ENCODE assay signal across 9 cellular contexts in genomic region chr19:18046066-18046718, GRCh38. TPM values are rescaled to one million over a fixed set of nuclear protein-coding genes. Genes with fewer than 3 reads are reported as not detected.
DNase-seq lines count a peak whose midpoint lies in the region; ATAC-seq, FAIRE-seq and TF ChIP-seq lines count a peak whose summit lies in the region.
"Had no signal": no experiment of that assay in that cellular context is flagged by ENCODE, and none has a peak within 500 bp of the region (broad histone marks: within the 10 kb centered on the region; RNA-seq: fewer than 3 reads in every experiment).

No MANE protein-coding gene starts in this region.

- BruUV-seq in HepG2 (replicated peaks; lab: Mats Ljungman, UMichigan) = no TSS peak

- FAIRE-seq in HepG2 (lab: Jason Lieb, UNC) = no peak

- peak; percentile 26 for DNase-seq in stimulated activated CD4-positive, alpha-beta T cell treated with anti-CD3 and anti-CD28 coated beads, Interleukin-4, amount 100 ng/mL, for 1 hour
- DNase-seq in stimulated activated CD4-positive, alpha-beta T cell treated with anti-CD3 and anti-CD28 coated beads, Interleukin-2, amount 100 ng/mL, for 48 hours = no peak
- no peak for DNase-seq in activated T-helper 2 cell treated with anti-CD3 and anti-CD28 coated beads, Interferon-gamma antibody, Interleukin-2, Interleukin-4, amounts not matched to agents 10 μg/mL and 5 μg/mL and 100 μg/mL, durations not matched to agents 14 hours and 24 hours and 36 hours (ENCODE audit: low spot score)
- DNase-seq in HepG2 (ENCODE audit: low spot score) = peak; percentile 31
- peak; percentile 56 to 81 for DNase-seq in aorta
- no peak for DNase-seq in NCI-H2196 (lab: John Stamatoyannopoulos, UW; ENCODE audit: unreplicated experiment)
- DNase-seq in NCI-H146 (lab: John Stamatoyannopoulos, UW) = no peak
- DNase-seq: NCI-H1105 had no signal

- H3K4me3 ChIP-seq in HepG2 (replicated peaks in 1 of 3; ENCODE audit: insufficient read depth in 1 of 3, low read depth in 2 of 3, low read length in 3 of 3) = no peak overlapping the region
- H3K4me3 ChIP-seq in aorta (ENCODE audit: low read length in 2 of 2) = no peak overlapping the region

- no peak for TF ChIP-seq EP300 in HepG2 (IDR thresholded peaks at IDR 0.05; ENCODE audit: low read depth in 2 of 2, low read length in 2 of 2)
- no peak for TF ChIP-seq EP300 in HepG2 (CRISPR knock-in tag; IDR thresholded peaks at IDR 0.05; ENCODE audit: borderline replicate concordance)

- no peak overlapping the region for H3K4me3 Mint-ChIP-seq in activated T-helper 2 cell treated with anti-CD3 and anti-CD28 coated beads, Interferon-gamma antibody, Interleukin-2, Interleukin-4, amounts not matched to agents 10 μg/mL and 5 μg/mL and 100 μg/mL, durations not matched to agents 14 hours and 24 hours and 36 hours (ENCODE audit: low read depth)

- no peak overlapping the region for H3K4me2 ChIP-seq in HepG2 (ENCODE audit: low read depth, low read length)

- H3K36me3 ChIP-seq in HepG2 (replicated peaks in 1 of 2; ENCODE audit: control insufficient read depth in 1 of 2, insufficient read depth in 2 of 2, low read length in 2 of 2) (no peaks in the 10 kb centered on the region), aorta (ENCODE audit: control insufficient read depth in 1 of 2, insufficient read depth in 2 of 2, low read length in 1 of 2) (no peaks in the 10 kb centered on the region)

- H4K20me1 ChIP-seq in HepG2 (ENCODE audit: insufficient read depth, low read length) = no peaks in the 10 kb centered on the region

- POLR2A ChIA-PET in HepG2 (lab: Yijun Ruan, JAX) = no interaction called here

- H3K27me3 ChIP-seq in HepG2 (ENCODE audit: control insufficient read depth in 1 of 2, insufficient read depth in 2 of 2, low read length in 2 of 2) (peaks cover 0 to 26% of the 10 kb centered on the region in 2 experiments; a peak in 2 of 5 replicates), aorta (ENCODE audit: control insufficient read depth in 1 of 2, insufficient read depth in 2 of 2, low read length in 1 of 2) (no peaks in the 10 kb centered on the region)

- H3K27ac ChIP-seq in HepG2 (ENCODE audit: extremely low read length, insufficient read depth, low read length) (no peak overlapping the region), aorta (ENCODE audit: low read depth in 1 of 2, low read length in 2 of 2) (peak overlapping the region in 1 of 2 donors; percentile 23)

- H3K9ac ChIP-seq in HepG2 (ENCODE audit: insufficient read depth, low read depth, low read length) = no peak overlapping the region

- peaks cover 40% of the 10 kb centered on the region for H3K4me1 Mint-ChIP-seq in activated T-helper 2 cell treated with anti-CD3 and anti-CD28 coated beads, Interferon-gamma antibody, Interleukin-2, Interleukin-4, amounts not matched to agents 10 μg/mL and 5 μg/mL and 100 μg/mL, durations not matched to agents 14 hours and 24 hours and 36 hours (ENCODE audit: low read depth)

- H3K9me3 Mint-ChIP-seq in activated T-helper 2 cell treated with anti-CD3 and anti-CD28 coated beads, Interferon-gamma antibody, Interleukin-2, Interleukin-4, amounts not matched to agents 10 μg/mL and 5 μg/mL and 100 μg/mL, durations not matched to agents 14 hours and 24 hours and 36 hours = peaks cover 5% of the 10 kb centered on the region

- no peaks in the 10 kb centered on the region for H3K27me3 Mint-ChIP-seq in activated T-helper 2 cell treated with anti-CD3 and anti-CD28 coated beads, Interferon-gamma antibody, Interleukin-2, Interleukin-4, amounts not matched to agents 10 μg/mL and 5 μg/mL and 100 μg/mL, durations not matched to agents 14 hours and 24 hours and 36 hours (ENCODE audit: low read depth)

- H3K9me3 ChIP-seq in HepG2 (ENCODE audit: low read length) (peaks cover under 1% of the 10 kb centered on the region; the same call in 1 of the 2 replicates), aorta (ENCODE audit: control insufficient read depth, low read length) (no peaks in the 10 kb centered on the region)

- WGBS in HepG2 (ENCODE audit: low lambda C conversion rate) = 14% methylated on average over 14 of the region's 14 CpGs
- 72 to 74% methylated on average over 14 of the region's 14 CpGs for WGBS in aorta, 2 donors

- intact Hi-C loops in activated T-helper 2 cell treated with anti-CD3 and anti-CD28 coated beads, Interferon-gamma antibody, Interleukin-2, Interleukin-4, amounts not matched to agents 10 μg/mL and 5 μg/mL and 100 μg/mL, durations not matched to agents 14 hours and 24 hours and 36 hours (cut with micrococcal nuclease) = no loop called here
- intact Hi-C loops in HepG2 (cut with micrococcal nuclease; ENCODE audit: unreplicated experiment) = no loop called here
- intact Hi-C loops in aorta (cut with DNase I) = no loop called here

- peak overlapping the region; percentile 86 for H3K27ac Mint-ChIP-seq in activated T-helper 2 cell treated with anti-CD3 and anti-CD28 coated beads, Interferon-gamma antibody, Interleukin-2, Interleukin-4, amounts not matched to agents 10 μg/mL and 5 μg/mL and 100 μg/mL, durations not matched to agents 14 hours and 24 hours and 36 hours

- no peaks in the 10 kb centered on the region for H3K79me2 ChIP-seq in HepG2 (ENCODE audit: insufficient read depth, low read length)

- no peak overlapping the region for H2AFZ ChIP-seq in HepG2 (ENCODE audit: low read length)

- ATAC-seq in HepG2 (no peak; the same call in 2 of the 3 replicates), aorta (ENCODE audit: low FRiP score) (no peak), GM21723 (IDR thresholded peaks at IDR 0.05; ENCODE audit: unreplicated experiment) (no peak)

- TF ChIP-seq POLR2A in HepG2 (IDR thresholded peaks at IDR 0.05; ENCODE audit: insufficient read depth in 1 of 2, low read depth in 2 of 2, low read length in 2 of 2) = no peak

- peaks cover 22% of the 10 kb centered on the region for H3K4me1 ChIP-seq in HepG2 (ENCODE audit: insufficient read depth, low read length)
- no peaks in the 10 kb centered on the region for H3K4me1 ChIP-seq in aorta (ENCODE audit: control insufficient read depth in 1 of 2, insufficient read depth in 2 of 2, low read length in 2 of 2)

- no peak for TF ChIP-seq CTCF in HepG2 (CRISPR knock-in tag; IDR thresholded peaks at IDR 0.05)

- no peak for TF ChIP-seq RAD21 in HepG2 (CRISPR knock-in tag; IDR thresholded peaks at IDR 0.05)

- in situ Hi-C loops in HepG2 (cut with HindIII; ENCODE audit: extremely low pct_ligation_motif_present, low pct_unique_long_range_greater_than_20kb) = no loop called here

- CTCF ChIA-PET in HepG2 (lab: Yijun Ruan, JAX; ENCODE audit: low intra/inter-chr PET ratio, low total read pairs) = no interaction called here

- no peaks in the 10 kb centered on the region for H3K36me3 Mint-ChIP-seq in activated T-helper 2 cell treated with anti-CD3 and anti-CD28 coated beads, Interferon-gamma antibody, Interleukin-2, Interleukin-4, amounts not matched to agents 10 μg/mL and 5 μg/mL and 100 μg/mL, durations not matched to agents 14 hours and 24 hours and 36 hours (ENCODE audit: low read depth)

RNA-seq across cellular contexts. Expression of gene ARRDC2, which starts 38.2 kb away (rescaled TPM):
- 39.2 and 40.5 TPM in 2 replicates for total RNA-seq in activated T-helper 2 cell treated with anti-CD3 and anti-CD28 coated beads, Interferon-gamma antibody, Interleukin-2, Interleukin-4, amounts not matched to agents 10 μg/mL and 5 μg/mL and 100 μg/mL, durations not matched to agents 14 hours and 24 hours and 36 hours
- total RNA-seq in HepG2 (2016; rRNA removed; fragmentation: Illumina TruSeq; extraction: Trizol) = 1.7 and 2.1 TPM in 2 replicates
- 0.51 and 0.71 TPM in 2 replicates for total RNA-seq in HepG2 (2016; cell fraction: cytosol; rRNA removed; fragmentation: Illumina TruSeq; extraction: Trizol; ENCODE audit: low read depth)
- total RNA-seq in HepG2 (2016; cell fraction: insoluble cytoplasmic fraction; rRNA removed; fragmentation: Illumina TruSeq; extraction: Trizol) = 1.5 and 2.6 TPM in 2 replicates
- total RNA-seq in HepG2 (2016; cell fraction: membrane; rRNA removed; fragmentation: Illumina TruSeq; extraction: Trizol) = 1.7 TPM in 2 replicates
- total RNA-seq in HepG2 (2016; cell fraction: nucleus; rRNA removed; fragmentation: Illumina TruSeq; extraction: Trizol) = 1.2 and 1.4 TPM in 2 replicates
- 3.4 and 4.3 TPM in 2 replicates for polyA plus RNA-seq in HepG2 (2011; rRNA removed)
- polyA plus RNA-seq in HepG2 (2011; cell fraction: cytosol; rRNA removed) = 3.1 and 3.7 TPM in 2 replicates
- 10.9 and 11.3 TPM in 2 replicates for polyA plus RNA-seq in HepG2 (2011; cell fraction: nucleus; rRNA removed)
- 2.3 and 4.0 TPM in 2 replicates for polyA plus RNA-seq in HepG2 (2012)
- polyA plus RNA-seq in HepG2 (2016; cell fraction: cytosol; fragmentation: Illumina TruSeq; extraction: Trizol; ENCODE audit: low read depth) = 0.66 and 0.83 TPM in 2 replicates
- 2.1 and 2.3 TPM in 2 replicates for polyA plus RNA-seq in HepG2 (2016; cell fraction: insoluble cytoplasmic fraction; fragmentation: Illumina TruSeq; extraction: Trizol; ENCODE audit: low read depth)
- polyA plus RNA-seq in HepG2 (2016; cell fraction: membrane; fragmentation: Illumina TruSeq; extraction: Trizol; ENCODE audit: low read depth) = 1.2 and 1.6 TPM in 2 replicates
- polyA plus RNA-seq in HepG2 (2016; cell fraction: nucleus; fragmentation: Illumina TruSeq; extraction: Trizol; ENCODE audit: insufficient read depth, low read depth) = 3.6 and 6.3 TPM in 2 replicates
- polyA minus RNA-seq in HepG2 (2011; rRNA and poly(A)+ RNA removed; ENCODE audit: low replicate concordance) = 4.7 and 13.8 TPM in 2 replicates
- polyA minus RNA-seq in HepG2 (2011; cell fraction: cytosol; rRNA and poly(A)+ RNA removed) = 1.2 and 2.5 TPM in 2 replicates
- polyA minus RNA-seq in HepG2 (2011; cell fraction: nucleus; rRNA and poly(A)+ RNA removed) = 1.4 and 2.7 TPM in 2 replicates
- total RNA-seq in aorta = 10 to 100 TPM; 40.6 to 60.5 TPM
- polyA plus RNA-seq in aorta = 100 to 1,000 TPM in 1 of 2 donors, 10 to 100 TPM in 1; 82.5 to 104 TPM

RNA-seq across cellular contexts. Expression of gene IL12RB1, which starts 40.5 kb away (rescaled TPM):
- total RNA-seq in activated T-helper 2 cell treated with anti-CD3 and anti-CD28 coated beads, Interferon-gamma antibody, Interleukin-2, Interleukin-4, amounts not matched to agents 10 μg/mL and 5 μg/mL and 100 μg/mL, durations not matched to agents 14 hours and 24 hours and 36 hours = 41.4 and 43.3 TPM in 2 replicates
- total RNA-seq in HepG2 (2016; rRNA removed; fragmentation: Illumina TruSeq; extraction: Trizol) (0.04 TPM in 1 of 2 replicates, not detected in the other), aorta (1 to 10 TPM; 1.7 to 2.6 TPM)
- not detected in 2 replicates for total RNA-seq in HepG2 (2016; cell fraction: cytosol; rRNA removed; fragmentation: Illumina TruSeq; extraction: Trizol; ENCODE audit: low read depth)
- total RNA-seq in HepG2 (2016; cell fraction: insoluble cytoplasmic fraction; rRNA removed; fragmentation: Illumina TruSeq; extraction: Trizol) = 0.09 TPM in 1 of 2 replicates, not detected in the other
- 0.12 TPM in 1 of 2 replicates, not detected in the other for total RNA-seq in HepG2 (2016; cell fraction: membrane; rRNA removed; fragmentation: Illumina TruSeq; extraction: Trizol)
- not detected in 2 replicates for total RNA-seq in HepG2 (2016; cell fraction: nucleus; rRNA removed; fragmentation: Illumina TruSeq; extraction: Trizol)
- polyA plus RNA-seq in HepG2 (2011; rRNA removed) (0.03 and 0.13 TPM in 2 replicates), aorta (under 1 TPM; 0.69 to 0.75 TPM)
- polyA plus RNA-seq in HepG2 (2011; cell fraction: cytosol; rRNA removed) = 0.10 and 0.19 TPM in 2 replicates
- 0.27 and 0.35 TPM in 2 replicates for polyA plus RNA-seq in HepG2 (2011; cell fraction: nucleus; rRNA removed)
- polyA plus RNA-seq in HepG2 (2012) = 0.12 TPM in 1 of 2 replicates, not detected in the other
- polyA plus RNA-seq in HepG2 (2016; cell fraction: cytosol; fragmentation: Illumina TruSeq; extraction: Trizol; ENCODE audit: low read depth) = not detected in 2 replicates
- polyA plus RNA-seq in HepG2 (2016; cell fraction: insoluble cytoplasmic fraction; fragmentation: Illumina TruSeq; extraction: Trizol; ENCODE audit: low read depth) = not detected in 2 replicates
- 0.09 TPM in 1 of 2 replicates, not detected in the other for polyA plus RNA-seq in HepG2 (2016; cell fraction: membrane; fragmentation: Illumina TruSeq; extraction: Trizol; ENCODE audit: low read depth)
- 0.20 TPM in 1 of 2 replicates, not detected in the other for polyA plus RNA-seq in HepG2 (2016; cell fraction: nucleus; fragmentation: Illumina TruSeq; extraction: Trizol; ENCODE audit: insufficient read depth, low read depth)
- 0.12 and 0.36 TPM in 2 replicates for polyA minus RNA-seq in HepG2 (2011; rRNA and poly(A)+ RNA removed; ENCODE audit: low replicate concordance)
- polyA minus RNA-seq in HepG2 (2011; cell fraction: cytosol; rRNA and poly(A)+ RNA removed) = not detected in 2 replicates
- polyA minus RNA-seq in HepG2 (2011; cell fraction: nucleus; rRNA and poly(A)+ RNA removed) = not detected in 2 replicates

RNA-seq across cellular contexts. Expression of gene MAST3, which starts 51.4 kb away (rescaled TPM):
- total RNA-seq in activated T-helper 2 cell treated with anti-CD3 and anti-CD28 coated beads, Interferon-gamma antibody, Interleukin-2, Interleukin-4, amounts not matched to agents 10 μg/mL and 5 μg/mL and 100 μg/mL, durations not matched to agents 14 hours and 24 hours and 36 hours = 16.6 and 17.2 TPM in 2 replicates
- 4.1 and 4.5 TPM in 2 replicates for total RNA-seq in HepG2 (2016; rRNA removed; fragmentation: Illumina TruSeq; extraction: Trizol)
- 1.9 and 2.8 TPM in 2 replicates for total RNA-seq in HepG2 (2016; cell fraction: cytosol; rRNA removed; fragmentation: Illumina TruSeq; extraction: Trizol; ENCODE audit: low read depth)
- 3.6 and 4.1 TPM in 2 replicates for total RNA-seq in HepG2 (2016; cell fraction: insoluble cytoplasmic fraction; rRNA removed; fragmentation: Illumina TruSeq; extraction: Trizol)
- 4.4 and 5.1 TPM in 2 replicates for total RNA-seq in HepG2 (2016; cell fraction: membrane; rRNA removed; fragmentation: Illumina TruSeq; extraction: Trizol)
- 5.3 and 7.5 TPM in 2 replicates for total RNA-seq in HepG2 (2016; cell fraction: nucleus; rRNA removed; fragmentation: Illumina TruSeq; extraction: Trizol)
- polyA plus RNA-seq in HepG2 (2011; rRNA removed) = 4.6 and 6.0 TPM in 2 replicates
- 2.0 and 2.4 TPM in 2 replicates for polyA plus RNA-seq in HepG2 (2011; cell fraction: cytosol; rRNA removed)
- polyA plus RNA-seq in HepG2 (2011; cell fraction: nucleus; rRNA removed) = 18.7 and 20.6 TPM in 2 replicates
- 5.2 and 6.4 TPM in 2 replicates for polyA plus RNA-seq in HepG2 (2012)
- polyA plus RNA-seq in HepG2 (2016; cell fraction: cytosol; fragmentation: Illumina TruSeq; extraction: Trizol; ENCODE audit: low read depth) = 1.0 and 1.1 TPM in 2 replicates
- polyA plus RNA-seq in HepG2 (2016; cell fraction: insoluble cytoplasmic fraction; fragmentation: Illumina TruSeq; extraction: Trizol; ENCODE audit: low read depth) = 4.1 and 5.8 TPM in 2 replicates
- polyA plus RNA-seq in HepG2 (2016; cell fraction: membrane; fragmentation: Illumina TruSeq; extraction: Trizol; ENCODE audit: low read depth) = 2.0 and 2.2 TPM in 2 replicates
- 22.7 and 26.8 TPM in 2 replicates for polyA plus RNA-seq in HepG2 (2016; cell fraction: nucleus; fragmentation: Illumina TruSeq; extraction: Trizol; ENCODE audit: insufficient read depth, low read depth)
- 3.2 and 9.3 TPM in 2 replicates for polyA minus RNA-seq in HepG2 (2011; rRNA and poly(A)+ RNA removed; ENCODE audit: low replicate concordance)
- polyA minus RNA-seq in HepG2 (2011; cell fraction: cytosol; rRNA and poly(A)+ RNA removed) = 6.7 and 7.6 TPM in 2 replicates
- polyA minus RNA-seq in HepG2 (2011; cell fraction: nucleus; rRNA and poly(A)+ RNA removed) = 7.3 and 8.5 TPM in 2 replicates
- 10 to 100 TPM; 21.5 to 25.2 TPM for total RNA-seq in aorta
- 10 to 100 TPM in 1 of 2 donors, 1 to 10 TPM in 1; 4.4 to 32.7 TPM for polyA plus RNA-seq in aorta

Comparison
In these comparisons a context has a peak if more than half of its experiments do, and no peak if none do; other contexts are left out.
1. DNase-seq: peak in stimulated activated CD4-positive, alpha-beta T cell treated with anti-CD3 and anti-CD28 coated beads, Interleukin-4, amount 100 ng/mL, for 1 hour (single experiment), HepG2 (single experiment) and aorta (2 of 2); none in stimulated activated CD4-positive, alpha-beta T cell treated with anti-CD3 and anti-CD28 coated beads, Interleukin-2, amount 100 ng/mL, for 48 hours (0 of 2), activated T-helper 2 cell treated with anti-CD3 and anti-CD28 coated beads, Interferon-gamma antibody, Interleukin-2, Interleukin-4, amounts not matched to agents 10 μg/mL and 5 μg/mL and 100 μg/mL, durations not matched to agents 14 hours and 24 hours and 36 hours (single experiment), NCI-H2196 (single experiment) and NCI-H146 (single experiment).
2. RNA of gene ARRDC2, which starts 38.2 kb away (total RNA-seq): 40.6 to 60.5 TPM in aorta and 39.2 to 40.5 TPM in activated T-helper 2 cell treated with anti-CD3 and anti-CD28 coated beads, Interferon-gamma antibody, Interleukin-2, Interleukin-4, amounts not matched to agents 10 μg/mL and 5 μg/mL and 100 μg/mL, durations not matched to agents 14 hours and 24 hours and 36 hours; 0.51 to 2.6 TPM in HepG2; every median in the first group is over 10 times any median in the second.
3. RNA of gene IL12RB1, which starts 40.5 kb away (total RNA-seq): 41.4 to 43.3 TPM in activated T-helper 2 cell treated with anti-CD3 and anti-CD28 coated beads, Interferon-gamma antibody, Interleukin-2, Interleukin-4, amounts not matched to agents 10 μg/mL and 5 μg/mL and 100 μg/mL, durations not matched to agents 14 hours and 24 hours and 36 hours; 1.7 to 2.6 TPM in aorta and 0.04 to 0.12 TPM in HepG2; every median in the first group is over 10 times any median in the second.